Comparison of ENCODE assay signal across 27 cellular contexts in the genomic region with DNA sequence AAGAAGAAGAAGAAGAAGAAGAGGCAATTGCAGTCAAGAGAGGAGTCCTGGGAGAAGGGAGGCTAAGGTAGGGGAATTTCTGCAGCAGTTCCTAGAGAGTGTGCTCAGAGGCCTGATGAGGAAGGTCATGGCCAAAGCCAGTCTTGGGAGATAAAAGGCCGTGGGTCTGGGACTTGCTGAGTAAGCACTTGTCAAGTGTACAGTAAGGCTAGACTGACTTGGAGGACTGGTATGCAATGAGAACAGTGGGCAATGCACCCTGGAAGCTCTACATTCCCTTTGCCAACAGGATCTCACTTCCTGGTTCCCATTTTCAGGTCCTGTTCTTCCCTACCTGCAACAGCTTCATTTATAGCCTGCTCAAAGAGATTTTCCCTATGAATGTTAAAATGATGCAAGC. TPM values are rescaled to one million over a fixed set of nuclear protein-coding genes. Genes with fewer than 3 reads are reported as not detected.
A peak's percentile ranks its signal among the peaks of the same experiment; 100 is the strongest.
DNase-seq lines count a peak whose midpoint lies in the region; ATAC-seq, FAIRE-seq and TF ChIP-seq lines count a peak whose summit lies in the region.
"Had no signal": no experiment of that assay in that cellular context is flagged by ENCODE, and none has a peak within 500 bp of the region (broad histone marks: within the 10 kb centered on the region; RNA-seq: fewer than 3 reads in every experiment).

No MANE protein-coding gene starts in this region.

- H2AFZ ChIP-seq in endothelial cell of umbilical vein (ENCODE audit: low read depth, low read length) = no peak overlapping the region
- H2AFZ ChIP-seq: GM23248 had no signal

- intact Hi-C loops in activated CD4-positive, alpha-beta T cell treated with anti-CD3 and anti-CD28 coated beads, Interleukin-2, amount 10 ng/mL, durations not matched to agents 24 days and 14 days (cut with micrococcal nuclease) = no loop called here
- intact Hi-C loops in endothelial cell of umbilical vein (cut with micrococcal nuclease) (no loop called here), right cardiac atrium (cut with DNase I) (no loop called here)

- no peaks in the 10 kb centered on the region for H3K36me3 Mint-ChIP-seq in activated CD4-positive, alpha-beta T cell treated with anti-CD3 and anti-CD28 coated beads, Interleukin-2, amount 10 ng/mL, durations not matched to agents 24 days and 14 days (ENCODE audit: low read depth)
- H3K36me3 Mint-ChIP-seq: CD14-positive monocyte had no signal

- H3K27me3 ChIP-seq in endothelial cell of umbilical vein (ENCODE audit: control insufficient read depth in 2 of 2, insufficient read depth in 2 of 2, low read length in 2 of 2) = no peaks in the 10 kb centered on the region
- no peaks in the 10 kb centered on the region for H3K27me3 ChIP-seq in right cardiac atrium (ENCODE audit: control insufficient read depth, insufficient read depth)
- H3K27me3 ChIP-seq: BE2C; BLaER1 treated with 17β-estradiol and CSF1 and Interleukin-3, amounts not matched to agents 10 nM and 100 nM had no signal

- TF ChIP-seq CTCF in endothelial cell of umbilical vein (IDR thresholded peaks at IDR 0.05; ENCODE audit: extremely low read depth in 1 of 2, insufficient read depth in 1 of 2, low read depth in 1 of 2, low read length in 2 of 2) = no peak

- no peaks in the 10 kb centered on the region for H3K36me3 ChIP-seq in endothelial cell of umbilical vein (ENCODE audit: control insufficient read depth in 2 of 2, extremely low read depth in 1 of 2, insufficient read depth in 2 of 2, low read length in 2 of 2)
- H3K36me3 ChIP-seq: BE2C had no signal

- H3K4me2 ChIP-seq in endothelial cell of umbilical vein (ENCODE audit: insufficient read depth, low read length) = no peak overlapping the region
- H3K4me2 ChIP-seq: BLaER1 treated with 17β-estradiol and CSF1 and Interleukin-3, amounts not matched to agents 10 nM and 100 nM had no signal

- no peaks in the 10 kb centered on the region for H3K9me1 ChIP-seq in endothelial cell of umbilical vein (replicated peaks; ENCODE audit: control insufficient read depth, extremely low read depth, insufficient read depth, low read length)

- no peaks in the 10 kb centered on the region for H3K27me3 Mint-ChIP-seq in activated CD4-positive, alpha-beta T cell treated with anti-CD3 and anti-CD28 coated beads, Interleukin-2, amount 10 ng/mL, durations not matched to agents 24 days and 14 days
- H3K27me3 Mint-ChIP-seq: CD4-positive, alpha-beta T cell had no signal

- no peaks in the 10 kb centered on the region for H4K20me1 ChIP-seq in endothelial cell of umbilical vein (replicated peaks; ENCODE audit: control insufficient read depth, extremely low read depth, insufficient read depth, low read length)
- H4K20me1 ChIP-seq: BLaER1 treated with 17β-estradiol and CSF1 and Interleukin-3, amounts not matched to agents 10 nM and 100 nM had no signal

- no peak overlapping the region for H3K4me3 Mint-ChIP-seq in activated CD4-positive, alpha-beta T cell treated with anti-CD3 and anti-CD28 coated beads, Interleukin-2, amount 10 ng/mL, durations not matched to agents 24 days and 14 days
- H3K4me3 Mint-ChIP-seq: CD14-positive monocyte; CD4-positive, alpha-beta T cell; CD8-positive, alpha-beta memory T cell had no signal

- H3K9me3 ChIP-seq in endothelial cell of umbilical vein (replicated peaks; ENCODE audit: control insufficient read depth, insufficient read depth, low read length) (no peaks in the 10 kb centered on the region), right cardiac atrium (ENCODE audit: control insufficient read depth, low read length) (no peaks in the 10 kb centered on the region)
- H3K9me3 ChIP-seq: BE2C; BLaER1 treated with 17β-estradiol and CSF1 and Interleukin-3, amounts not matched to agents 10 nM and 100 nM had no signal

- H3K9me3 Mint-ChIP-seq in activated CD4-positive, alpha-beta T cell treated with anti-CD3 and anti-CD28 coated beads, Interleukin-2, amount 10 ng/mL, durations not matched to agents 24 days and 14 days = no peaks in the 10 kb centered on the region
- H3K9me3 Mint-ChIP-seq: CD4-positive, alpha-beta T cell; CD8-positive, alpha-beta memory T cell had no signal

- H3K27ac Mint-ChIP-seq in activated CD4-positive, alpha-beta T cell treated with anti-CD3 and anti-CD28 coated beads, Interleukin-2, amount 10 ng/mL, durations not matched to agents 24 days and 14 days = no peak overlapping the region
- H3K27ac Mint-ChIP-seq: CD4-positive, alpha-beta T cell; CD8-positive, alpha-beta memory T cell had no signal

- no peak for ATAC-seq in HG02798 (IDR thresholded peaks at IDR 0.05; ENCODE audit: poor library complexity, unreplicated experiment)
- no peak for ATAC-seq in HG02884 (IDR thresholded peaks at IDR 0.05; ENCODE audit: unreplicated experiment)
- ATAC-seq in right cardiac atrium = no peak
- ATAC-seq: GM12878 had no signal

- H3K4me3 ChIP-seq in endothelial cell of umbilical vein (replicated peaks in 1 of 3; ENCODE audit: insufficient read depth in 1 of 3, low read depth in 1 of 3, low read length in 3 of 3) = no peak overlapping the region
- no peak overlapping the region for H3K4me3 ChIP-seq in right cardiac atrium (ENCODE audit: low read length)
- H3K4me3 ChIP-seq: BLaER1 treated with 17β-estradiol and CSF1 and Interleukin-3, amounts not matched to agents 10 nM and 100 nM; GM12878; GM23248 had no signal

- TSS peak; percentile 12 for BruUV-seq in endothelial cell of umbilical vein (replicated peaks; lab: Mats Ljungman, UMichigan)

- TF ChIP-seq POLR2A in endothelial cell of umbilical vein (IDR thresholded peaks at IDR 0.05; ENCODE audit: low read depth, low read length) = no peak

- H3K79me2 ChIP-seq in endothelial cell of umbilical vein (ENCODE audit: control insufficient read depth, insufficient read depth, low read length) = no peaks in the 10 kb centered on the region

- POLR2A ChIA-PET in endothelial cell of umbilical vein (lab: Charles Lee) = no interaction called here

- dilution Hi-C loops in endothelial cell of umbilical vein (cut with MboI; ENCODE audit: extremely low pct_ligation_motif_present, low sequenced_read_pairs) = no loop called here

- no peaks in the 10 kb centered on the region for H3K4me1 Mint-ChIP-seq in activated CD4-positive, alpha-beta T cell treated with anti-CD3 and anti-CD28 coated beads, Interleukin-2, amount 10 ng/mL, durations not matched to agents 24 days and 14 days
- H3K4me1 Mint-ChIP-seq: CD14-positive monocyte had no signal

- peaks cover 10% of the 10 kb centered on the region for H3K4me1 ChIP-seq in endothelial cell of umbilical vein (ENCODE audit: control insufficient read depth, extremely low read depth, insufficient read depth, low read length)
- H3K4me1 ChIP-seq in right cardiac atrium (ENCODE audit: control insufficient read depth, insufficient read depth, low read length) = peaks cover 3% of the 10 kb centered on the region
- H3K4me1 ChIP-seq: BE2C; BLaER1 treated with 17β-estradiol and CSF1 and Interleukin-3, amounts not matched to agents 10 nM and 100 nM had no signal

- WGBS in right cardiac atrium = 73% methylated on average over 1 of the region's 1 CpG

- H3K27ac ChIP-seq in endothelial cell of umbilical vein (ENCODE audit: insufficient read depth, low read depth, low read length) (no peak overlapping the region), right cardiac atrium (ENCODE audit: low read length) (no peak overlapping the region)
- H3K27ac ChIP-seq: 22Rv1; BLaER1 treated with 17β-estradiol and CSF1 and Interleukin-3, amounts not matched to agents 10 nM and 100 nM; GM23248 had no signal

- DNase-seq in activated CD4-positive, alpha-beta T cell treated with anti-CD3 and anti-CD28 coated beads, Interleukin-2, amount 10 ng/mL, durations not matched to agents 24 days and 14 days = peak; percentile 24
- DNase-seq in activated CD4-positive, alpha-beta T cell treated with anti-CD3 and anti-CD28 coated beads for 4 hours = no peak
- DNase-seq in amniotic epithelial cell (ENCODE audit: low read depth) (peak; percentile 9), endothelial cell of umbilical vein (ENCODE audit: low read depth, low spot score) (no peak), right cardiac atrium (no peak)
- DNase-seq: ACHN; AML-193; BE2C; CD4-positive, alpha-beta T cell; CD8-positive, alpha-beta memory T cell; DMS 273 treated with DMSO at 0.1 percent for 48 hours; DMS79; EL; GDM1; GM23248; H7; HCEC 1CT had no signal

- FAIRE-seq in endothelial cell of umbilical vein (lab: Jason Lieb, UNC) = no peak
- FAIRE-seq: A204.1, D721Med, GM12878, GM19239, H1 had no signal

- H3K9ac ChIP-seq in endothelial cell of umbilical vein (replicated peaks; ENCODE audit: extremely low read depth, insufficient read depth, low read length) = no peak overlapping the region
- H3K9ac ChIP-seq: BLaER1 treated with 17β-estradiol and CSF1 and Interleukin-3, amounts not matched to agents 10 nM and 100 nM; GM23248 had no signal

- CTCF ChIA-PET in endothelial cell of umbilical vein (lab: Charles Lee) = no interaction called here

TF ChIP-seq in endothelial cell of umbilical vein, 7 proteins besides CTCF, POLR2A, EP300 and RAD21:
- no peak for TF ChIP-seq GATA2 (IDR thresholded peaks at IDR 0.05; ENCODE audit: insufficient read depth, insufficient read length, low read depth, low read length)
- TF ChIP-seq JUN (IDR thresholded peaks at IDR 0.05; ENCODE audit: borderline replicate concordance, insufficient read depth, insufficient read length, low read depth) = no peak
- TF ChIP-seq EZH2 (IDR thresholded peaks at IDR 0.05; ENCODE audit: borderline replicate concordance, low read depth, low read length, severe bottlenecking) = no peak
- TF ChIP-seq, protein P1, sequence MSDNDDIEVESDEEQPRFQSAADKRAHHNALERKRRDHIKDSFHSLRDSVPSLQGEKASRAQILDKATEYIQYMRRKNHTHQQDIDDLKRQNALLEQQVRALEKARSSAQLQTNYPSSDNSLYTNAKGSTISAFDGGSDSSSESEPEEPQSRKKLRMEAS (IDR thresholded peaks at IDR 0.05; ENCODE audit: insufficient read depth, insufficient read length) = no peak
- no peak for TF ChIP-seq MYC (IDR thresholded peaks at IDR 0.05; ENCODE audit: low read depth, low read length)
- TF ChIP-seq FOS (IDR thresholded peaks at IDR 0.05; ENCODE audit: borderline replicate concordance, insufficient read depth, low read length) = no peak
- TF ChIP-seq POLR2AphosphoS5 (IDR thresholded peaks at IDR 0.05; ENCODE audit: insufficient read depth, low read depth, low read length) = no peak

RNA-seq across cellular contexts. Expression of gene CYP26B1, which starts 28.6 kb away (rescaled TPM):
- total RNA-seq in activated CD4-positive, alpha-beta T cell treated with anti-CD3 and anti-CD28 coated beads, Interleukin-2, amount 10 ng/mL, durations not matched to agents 24 days and 14 days = not detected in 2 replicates
- total RNA-seq in endothelial cell of umbilical vein (0.76 and 1.1 TPM in 2 replicates), right cardiac atrium (10 to 100 TPM in 1 of 4 donors, 1 to 10 TPM in 3; 5.1 to 30.9 (median 8.0) TPM)
- polyA plus RNA-seq in endothelial cell of umbilical vein (0.06 and 0.30 TPM in 2 replicates), right cardiac atrium (7.2 TPM)
- 0.35 and 0.63 TPM in 2 replicates for polyA plus RNA-seq in endothelial cell of umbilical vein (2011; cell fraction: cytosol; rRNA removed)
- 1.3 and 1.4 TPM in 2 replicates for polyA plus RNA-seq in endothelial cell of umbilical vein (2011; cell fraction: nucleus; rRNA removed)
- polyA plus RNA-seq in endothelial cell of umbilical vein (2012) = 1.1 and 2.4 TPM in 2 replicates
- polyA minus RNA-seq in endothelial cell of umbilical vein = 0.28 and 0.34 TPM in 2 replicates
- 3.9 TPM for polyA minus RNA-seq in endothelial cell of umbilical vein (2011; cell fraction: cytosol; rRNA and poly(A)+ RNA removed)
- polyA minus RNA-seq in endothelial cell of umbilical vein (2011; cell fraction: nucleus; rRNA and poly(A)+ RNA removed) = 0.58 and 1.3 TPM in 2 replicates
- total RNA-seq: CD8-positive, alpha-beta memory T cell; GM12878 had no signal
- polyA plus RNA-seq: CD14-positive monocyte; CD8-positive, alpha-beta memory T cell; GM12878 had no signal

Comparison
In these comparisons a context has a peak if more than half of its experiments do, and no peak if none do; other contexts are left out.
1. DNase-seq: peak in activated CD4-positive, alpha-beta T cell treated with anti-CD3 and anti-CD28 coated beads, Interleukin-2, amount 10 ng/mL, durations not matched to agents 24 days and 14 days (single experiment) and amniotic epithelial cell (single experiment); none in activated CD4-positive, alpha-beta T cell treated with anti-CD3 and anti-CD28 coated beads for 4 hours (0 of 2), endothelial cell of umbilical vein (single experiment) and right cardiac atrium (0 of 3).